ENCODE assay signal across 1 cellular context in the genomic region with DNA sequence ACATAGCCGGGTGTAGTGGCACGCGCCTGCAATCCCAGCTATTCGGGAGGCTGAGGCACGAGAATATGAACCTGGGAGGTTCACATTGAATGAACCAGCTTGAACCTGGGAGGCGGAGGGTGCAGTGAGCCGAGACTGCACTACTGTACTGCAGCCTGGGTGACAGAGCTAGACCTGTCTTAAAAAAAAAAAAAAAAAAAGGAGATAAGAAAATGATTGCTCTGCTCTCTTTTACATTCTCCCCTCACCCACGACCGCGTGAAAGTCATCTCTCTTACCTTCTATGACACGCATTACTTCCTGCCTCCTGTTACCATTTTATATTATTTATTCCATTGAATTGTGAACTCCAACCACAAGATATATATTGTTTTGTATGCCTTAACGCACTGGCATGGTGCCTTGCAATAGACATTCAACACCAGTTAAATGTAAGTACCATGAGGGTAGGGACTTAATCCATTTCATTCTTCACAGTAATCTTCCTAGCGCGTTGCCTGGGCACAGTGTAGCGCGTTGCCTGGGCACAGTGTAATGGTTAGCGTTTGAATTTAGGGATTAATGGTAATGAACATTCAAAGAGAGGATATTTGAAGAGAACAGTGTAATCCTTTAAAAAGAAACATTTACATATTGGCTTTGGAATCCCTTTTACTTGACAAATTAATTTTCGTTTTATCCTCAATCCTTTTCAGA.
TF ChIP-seq lines count a peak whose summit lies in the region.

No MANE protein-coding gene starts in this region.

TF ChIP-seq in WTC11, 78 proteins besides CTCF, POLR2A, EP300 and RAD21:
- TF ChIP-seq, protein P1, sequence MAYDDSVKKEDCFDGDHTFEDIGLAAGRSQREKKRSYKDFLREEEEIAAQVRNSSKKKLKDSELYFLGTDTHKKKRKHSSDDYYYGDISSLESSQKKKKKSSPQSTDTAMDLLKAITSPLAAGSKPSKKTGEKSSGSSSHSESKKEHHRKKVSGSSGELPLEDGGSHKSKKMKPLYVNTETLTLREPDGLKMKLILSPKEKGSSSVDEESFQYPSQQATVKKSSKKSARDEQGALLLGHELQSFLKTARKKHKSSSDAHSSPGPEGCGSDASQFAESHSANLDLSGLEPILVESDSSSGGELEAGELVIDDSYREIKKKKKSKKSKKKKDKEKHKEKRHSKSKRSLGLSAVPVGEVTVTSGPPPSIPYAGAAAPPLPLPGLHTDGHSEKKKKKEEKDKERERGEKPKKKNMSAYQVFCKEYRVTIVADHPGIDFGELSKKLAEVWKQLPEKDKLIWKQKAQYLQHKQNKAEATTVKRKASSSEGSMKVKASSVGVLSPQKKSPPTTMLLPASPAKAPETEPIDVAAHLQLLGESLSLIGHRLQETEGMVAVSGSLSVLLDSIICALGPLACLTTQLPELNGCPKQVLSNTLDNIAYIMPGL (CRISPR knock-in tag; IDR thresholded peaks at IDR 0.05) = no peak
- TF ChIP-seq ZNF317 (CRISPR knock-in tag; IDR thresholded peaks at IDR 0.05; ENCODE audit: borderline replicate concordance, low read depth) = no peak
- TF ChIP-seq GRHL2 (CRISPR knock-in tag; IDR thresholded peaks at IDR 0.05; ENCODE audit: insufficient replicate concordance, severe bottlenecking) = no peak
- TF ChIP-seq RELA (CRISPR knock-in tag; IDR thresholded peaks at IDR 0.05; ENCODE audit: borderline replicate concordance) = no peak
- no peak for TF ChIP-seq ZBTB21 (CRISPR knock-in tag; IDR thresholded peaks at IDR 0.05; ENCODE audit: borderline replicate concordance)
- TF ChIP-seq, protein P2, sequence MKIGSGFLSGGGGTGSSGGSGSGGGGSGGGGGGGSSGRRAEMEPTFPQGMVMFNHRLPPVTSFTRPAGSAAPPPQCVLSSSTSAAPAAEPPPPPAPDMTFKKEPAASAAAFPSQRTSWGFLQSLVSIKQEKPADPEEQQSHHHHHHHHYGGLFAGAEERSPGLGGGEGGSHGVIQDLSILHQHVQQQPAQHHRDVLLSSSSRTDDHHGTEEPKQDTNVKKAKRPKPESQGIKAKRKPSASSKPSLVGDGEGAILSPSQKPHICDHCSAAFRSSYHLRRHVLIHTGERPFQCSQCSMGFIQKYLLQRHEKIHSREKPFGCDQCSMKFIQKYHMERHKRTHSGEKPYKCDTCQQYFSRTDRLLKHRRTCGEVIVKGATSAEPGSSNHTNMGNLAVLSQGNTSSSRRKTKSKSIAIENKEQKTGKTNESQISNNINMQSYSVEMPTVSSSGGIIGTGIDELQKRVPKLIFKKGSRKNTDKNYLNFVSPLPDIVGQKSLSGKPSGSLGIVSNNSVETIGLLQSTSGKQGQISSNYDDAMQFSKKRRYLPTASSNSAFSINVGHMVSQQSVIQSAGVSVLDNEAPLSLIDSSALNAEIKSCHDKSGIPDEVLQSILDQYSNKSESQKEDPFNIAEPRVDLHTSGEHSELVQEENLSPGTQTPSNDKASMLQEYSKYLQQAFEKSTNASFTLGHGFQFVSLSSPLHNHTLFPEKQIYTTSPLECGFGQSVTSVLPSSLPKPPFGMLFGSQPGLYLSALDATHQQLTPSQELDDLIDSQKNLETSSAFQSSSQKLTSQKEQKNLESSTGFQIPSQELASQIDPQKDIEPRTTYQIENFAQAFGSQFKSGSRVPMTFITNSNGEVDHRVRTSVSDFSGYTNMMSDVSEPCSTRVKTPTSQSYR (CRISPR knock-in tag; IDR thresholded peaks at IDR 0.05) = no peak
- no peak for TF ChIP-seq NR3C1 (CRISPR knock-in tag; conservative IDR thresholded peaks at IDR 0.05; ENCODE audit: low read depth)
- TF ChIP-seq ZNF671 (CRISPR knock-in tag; IDR thresholded peaks at IDR 0.05) = no peak
- TF ChIP-seq EMX1 (CRISPR knock-in tag; IDR thresholded peaks at IDR 0.05) = no peak
- TF ChIP-seq TCF7 (CRISPR knock-in tag; IDR thresholded peaks at IDR 0.05; ENCODE audit: low read depth) = no peak
- no peak for TF ChIP-seq ZNF263 (CRISPR knock-in tag; IDR thresholded peaks at IDR 0.05; ENCODE audit: low read depth)
- TF ChIP-seq ZNF232 (CRISPR knock-in tag; IDR thresholded peaks at IDR 0.05) = no peak
- TF ChIP-seq, protein P3, sequence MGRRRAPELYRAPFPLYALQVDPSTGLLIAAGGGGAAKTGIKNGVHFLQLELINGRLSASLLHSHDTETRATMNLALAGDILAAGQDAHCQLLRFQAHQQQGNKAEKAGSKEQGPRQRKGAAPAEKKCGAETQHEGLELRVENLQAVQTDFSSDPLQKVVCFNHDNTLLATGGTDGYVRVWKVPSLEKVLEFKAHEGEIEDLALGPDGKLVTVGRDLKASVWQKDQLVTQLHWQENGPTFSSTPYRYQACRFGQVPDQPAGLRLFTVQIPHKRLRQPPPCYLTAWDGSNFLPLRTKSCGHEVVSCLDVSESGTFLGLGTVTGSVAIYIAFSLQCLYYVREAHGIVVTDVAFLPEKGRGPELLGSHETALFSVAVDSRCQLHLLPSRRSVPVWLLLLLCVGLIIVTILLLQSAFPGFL (CRISPR knock-in tag; IDR thresholded peaks at IDR 0.05; ENCODE audit: borderline replicate concordance) = no peak
- TF ChIP-seq, protein P4, sequence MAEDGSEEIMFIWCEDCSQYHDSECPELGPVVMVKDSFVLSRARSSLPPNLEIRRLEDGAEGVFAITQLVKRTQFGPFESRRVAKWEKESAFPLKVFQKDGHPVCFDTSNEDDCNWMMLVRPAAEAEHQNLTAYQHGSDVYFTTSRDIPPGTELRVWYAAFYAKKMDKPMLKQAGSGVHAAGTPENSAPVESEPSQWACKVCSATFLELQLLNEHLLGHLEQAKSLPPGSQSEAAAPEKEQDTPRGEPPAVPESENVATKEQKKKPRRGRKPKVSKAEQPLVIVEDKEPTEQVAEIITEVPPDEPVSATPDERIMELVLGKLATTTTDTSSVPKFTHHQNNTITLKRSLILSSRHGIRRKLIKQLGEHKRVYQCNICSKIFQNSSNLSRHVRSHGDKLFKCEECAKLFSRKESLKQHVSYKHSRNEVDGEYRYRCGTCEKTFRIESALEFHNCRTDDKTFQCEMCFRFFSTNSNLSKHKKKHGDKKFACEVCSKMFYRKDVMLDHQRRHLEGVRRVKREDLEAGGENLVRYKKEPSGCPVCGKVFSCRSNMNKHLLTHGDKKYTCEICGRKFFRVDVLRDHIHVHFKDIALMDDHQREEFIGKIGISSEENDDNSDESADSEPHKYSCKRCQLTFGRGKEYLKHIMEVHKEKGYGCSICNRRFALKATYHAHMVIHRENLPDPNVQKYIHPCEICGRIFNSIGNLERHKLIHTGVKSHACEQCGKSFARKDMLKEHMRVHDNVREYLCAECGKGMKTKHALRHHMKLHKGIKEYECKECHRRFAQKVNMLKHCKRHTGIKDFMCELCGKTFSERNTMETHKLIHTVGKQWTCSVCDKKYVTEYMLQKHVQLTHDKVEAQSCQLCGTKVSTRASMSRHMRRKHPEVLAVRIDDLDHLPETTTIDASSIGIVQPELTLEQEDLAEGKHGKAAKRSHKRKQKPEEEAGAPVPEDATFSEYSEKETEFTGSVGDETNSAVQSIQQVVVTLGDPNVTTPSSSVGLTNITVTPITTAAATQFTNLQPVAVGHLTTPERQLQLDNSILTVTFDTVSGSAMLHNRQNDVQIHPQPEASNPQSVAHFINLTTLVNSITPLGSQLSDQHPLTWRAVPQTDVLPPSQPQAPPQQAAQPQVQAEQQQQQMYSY (CRISPR knock-in tag; IDR thresholded peaks at IDR 0.05) = no peak
- TF ChIP-seq, protein P5, sequence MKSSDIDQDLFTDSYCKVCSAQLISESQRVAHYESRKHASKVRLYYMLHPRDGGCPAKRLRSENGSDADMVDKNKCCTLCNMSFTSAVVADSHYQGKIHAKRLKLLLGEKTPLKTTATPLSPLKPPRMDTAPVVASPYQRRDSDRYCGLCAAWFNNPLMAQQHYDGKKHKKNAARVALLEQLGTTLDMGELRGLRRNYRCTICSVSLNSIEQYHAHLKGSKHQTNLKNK (CRISPR knock-in tag; IDR thresholded peaks at IDR 0.05) = no peak
